ENCODE assay signal across 8 cellular contexts in the genomic region with DNA sequence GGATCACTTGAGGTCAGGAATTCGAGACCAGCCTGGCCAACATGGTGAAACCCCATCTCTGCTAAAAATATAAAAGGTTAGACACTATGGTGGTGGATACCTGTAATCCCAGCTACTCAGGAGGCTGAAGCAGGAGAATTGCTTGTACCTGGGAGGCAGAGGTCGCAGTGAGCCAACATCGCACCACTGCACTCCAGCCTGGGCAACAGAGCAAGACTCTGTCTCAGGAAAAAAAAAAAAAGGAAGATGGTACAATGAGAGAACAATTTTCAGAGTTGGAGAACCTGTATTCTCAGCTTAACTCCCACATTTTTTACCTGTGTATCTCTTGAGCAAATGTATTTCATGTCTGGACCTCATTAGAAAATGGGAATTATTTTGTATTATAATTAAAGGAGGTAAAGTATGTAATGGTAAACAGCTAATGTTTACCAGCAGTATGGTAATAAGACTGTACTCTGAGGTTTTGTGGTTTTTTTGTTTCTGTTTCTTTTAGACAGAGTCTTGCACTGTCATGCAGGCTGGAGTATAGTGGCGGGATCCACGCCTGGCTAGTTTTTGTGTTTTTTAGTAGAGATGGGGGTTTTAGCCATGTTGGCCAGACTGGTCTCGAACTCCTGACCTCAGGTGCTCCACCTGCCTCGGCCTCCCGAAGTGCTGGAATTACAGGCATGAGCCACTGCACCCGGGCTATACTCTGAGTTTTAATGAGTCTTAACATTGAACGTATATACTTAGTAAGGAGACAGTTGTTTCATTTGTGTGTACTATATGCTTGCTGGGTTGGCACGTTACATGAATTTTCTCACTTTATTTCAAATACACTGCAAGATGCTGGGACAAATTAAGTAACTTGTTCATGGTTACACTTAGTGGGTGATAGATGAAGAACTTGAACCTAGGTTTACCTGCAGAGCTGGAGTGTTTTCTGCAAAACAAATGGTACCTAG. TPM values are rescaled to one million over a fixed set of nuclear protein-coding genes. Genes with fewer than 3 reads are reported as not detected.
DNase-seq lines count a peak whose midpoint lies in the region; ATAC-seq and TF ChIP-seq lines count a peak whose summit lies in the region.

No MANE protein-coding gene starts in this region.

- POLR2A ChIA-PET in IMR-90 (lab: Charles Lee; ENCODE audit: unreplicated experiment): no interaction called here

- ATAC-seq in GM18517 (IDR thresholded peaks at IDR 0.05; ENCODE audit: unreplicated experiment) (peak; percentile 98), GM21717 (IDR thresholded peaks at IDR 0.05; ENCODE audit: unreplicated experiment) (peak; percentile 96), IMR-90 (ENCODE audit: low read depth) (no peak)

- H3K23ac ChIP-seq in IMR-90 (ENCODE audit: low read depth, low read length): no peak overlapping the region

- H4K8ac ChIP-seq in IMR-90 (ENCODE audit: low read depth in 2 of 2, low read length in 2 of 2): no peak overlapping the region

- peaks cover 66% of the 10 kb centered on the region for H4K20me1 ChIP-seq in IMR-90 (ENCODE audit: insufficient read depth, low read length)

- dilution Hi-C loops in IMR-90 (cut with HindIII; ENCODE audit: low sequenced_read_pairs, unreplicated experiment): no loop called here

- H4K5ac ChIP-seq in IMR-90 (ENCODE audit: low read depth, low read length): no peak overlapping the region

- no peaks in the 10 kb centered on the region for H3K27me3 ChIP-seq in IMR-90 (ENCODE audit: control insufficient read depth, insufficient read depth, low read length)

- no peak overlapping the region for H2AFZ ChIP-seq in IMR-90 (replicated peaks; ENCODE audit: low read length, poor library complexity)

- peaks cover 6% of the 10 kb centered on the region for H3K9me1 ChIP-seq in IMR-90 (ENCODE audit: insufficient read depth, low read length)

- no peak for TF ChIP-seq RAD21 in IMR-90 (IDR thresholded peaks at IDR 0.05; ENCODE audit: low read length)

- no peak for TF ChIP-seq POLR2A in IMR-90 (IDR thresholded peaks at IDR 0.05; ENCODE audit: low read depth, low read length)

- H3K27ac ChIP-seq in IMR-90 (ENCODE audit: insufficient read depth, low read length): no peak overlapping the region

- no peak overlapping the region for H3K4me2 ChIP-seq in IMR-90 (ENCODE audit: low read depth, low read length)

- intact Hi-C loops in IMR-90 (cut with micrococcal nuclease): no loop called here

- no peak overlapping the region for H3K56ac ChIP-seq in IMR-90 (ENCODE audit: extremely low read depth, insufficient read depth, low read length)

- no peak overlapping the region for H2AK5ac ChIP-seq in IMR-90 (ENCODE audit: low read depth, low read length)

- TF ChIP-seq CTCF in IMR-90 (conservative IDR thresholded peaks at IDR 0.05; ENCODE audit: low read depth, low read length): no peak

- H2AK9ac ChIP-seq in IMR-90 (replicated peaks; ENCODE audit: low read depth, low read length, poor library complexity): no peak overlapping the region

- H4K91ac ChIP-seq in IMR-90 (ENCODE audit: insufficient read depth, low read depth, low read length): no peak overlapping the region

- in situ Hi-C loops in IMR-90 (cut with MboI; ENCODE audit: low sequenced_read_pairs): no loop called here

- H2BK20ac ChIP-seq in IMR-90 (ENCODE audit: low read depth, low read length): no peak overlapping the region

- H3K9me3 ChIP-seq in IMR-90 (ENCODE audit: control insufficient read depth, insufficient read depth, low read length): no peaks in the 10 kb centered on the region

- no peak overlapping the region for H2BK15ac ChIP-seq in IMR-90 (ENCODE audit: low read depth, low read length)

- no peak overlapping the region for H2BK5ac ChIP-seq in IMR-90 (ENCODE audit: low read depth, low read length, poor library complexity, severe bottlenecking)

- WGBS in IMR-90 (ENCODE audit: extremely low coverage in 2 of 2, insufficient read length in 1 of 2), 2 experiments: no CpG with 5 or more reads among the region's 11 CpGs

- no peak overlapping the region for H3K14ac ChIP-seq in IMR-90 (replicated peaks; ENCODE audit: low read depth, low read length)

- BruUV-seq in IMR-90 (replicated peaks; lab: Mats Ljungman, UMichigan): no TSS peak

- H3K79me1 ChIP-seq in IMR-90 (ENCODE audit: low read depth in 1 of 2, low read length in 2 of 2): peaks cover 3 to 57% of the 10 kb centered on the region in 2 experiments; a peak in 2 of 4 replicates

- no peak overlapping the region for H3K18ac ChIP-seq in IMR-90 (ENCODE audit: low read depth, low read length)

- peaks cover 3% of the 10 kb centered on the region; the same call in 1 of the 2 replicates for H3K36me3 ChIP-seq in IMR-90 (ENCODE audit: control insufficient read depth, insufficient read depth, low read length)

- H3K4me1 ChIP-seq in IMR-90 (ENCODE audit: control insufficient read depth, insufficient read depth, low read length): peaks cover 14% of the 10 kb centered on the region

- no peak overlapping the region for H2BK120ac ChIP-seq in IMR-90 (ENCODE audit: low read depth, low read length)

- CTCF ChIA-PET in IMR-90 (lab: Yijun Ruan, JAX): interaction anchor here (0.6 kb wide), 1 partner anchor 10 kb away, joined by 5 read pairs; no protein-coding TSS in a partner anchor

- H3K9ac ChIP-seq in IMR-90 (ENCODE audit: low read depth, low read length): no peak overlapping the region

- H3K4me3 ChIP-seq in IMR-90 (ENCODE audit: insufficient read depth, low read depth, low read length): no peak overlapping the region

- no peak overlapping the region for H3K4ac ChIP-seq in IMR-90 (ENCODE audit: low read depth, low read length)

- DNase-seq in IMR-90 (no peak), kidney tubule cell (ENCODE audit: low spot score) (peak; percentile 6), NCI-H1105 (lab: John Stamatoyannopoulos, UW) (no peak), NCI-H2227 (lab: John Stamatoyannopoulos, UW; ENCODE audit: unreplicated experiment) (no peak), amniotic stem cell (lab: John Stamatoyannopoulos, UW) (no peak), NOMO-1 treated with dmso at 0.1 percent for 144 hours (lab: John Stamatoyannopoulos, UW; ENCODE audit: unreplicated experiment) (no peak)

TF ChIP-seq in IMR-90, 13 proteins besides CTCF, POLR2A, EP300 and RAD21:
- TF ChIP-seq SMC3 (IDR thresholded peaks at IDR 0.05; ENCODE audit: low read depth, low read length) (no peak), RFX5 (IDR thresholded peaks at IDR 0.05; ENCODE audit: low read depth, low read length) (no peak), NFE2L2 (IDR thresholded peaks at IDR 0.05; ENCODE audit: low read depth, low read length) (peak; percentile 42; the same call in 1 of the 2 replicates), MAFK (IDR thresholded peaks at IDR 0.05; ENCODE audit: low read depth, low read length) (no peak)

RNA-seq across cellular contexts. Expression of a gene that starts 16.2 kb away (rescaled TPM):
- 37.3 and 55.3 TPM in 2 replicates for total RNA-seq in IMR-90 (2012; rRNA removed)
- polyA plus RNA-seq in IMR-90 (2012; rRNA removed): 23.5 and 27.6 TPM in 2 replicates
- polyA plus RNA-seq in IMR-90 (2012; cell fraction: cytosol; rRNA removed): 6.5 and 7.6 TPM in 2 replicates
- polyA plus RNA-seq in IMR-90 (2012; cell fraction: nucleus; rRNA removed; ENCODE audit: low replicate concordance): 27.9 and 106 TPM in 2 replicates
